ENCODE assay signal across 10 cellular contexts in the genomic region with DNA sequence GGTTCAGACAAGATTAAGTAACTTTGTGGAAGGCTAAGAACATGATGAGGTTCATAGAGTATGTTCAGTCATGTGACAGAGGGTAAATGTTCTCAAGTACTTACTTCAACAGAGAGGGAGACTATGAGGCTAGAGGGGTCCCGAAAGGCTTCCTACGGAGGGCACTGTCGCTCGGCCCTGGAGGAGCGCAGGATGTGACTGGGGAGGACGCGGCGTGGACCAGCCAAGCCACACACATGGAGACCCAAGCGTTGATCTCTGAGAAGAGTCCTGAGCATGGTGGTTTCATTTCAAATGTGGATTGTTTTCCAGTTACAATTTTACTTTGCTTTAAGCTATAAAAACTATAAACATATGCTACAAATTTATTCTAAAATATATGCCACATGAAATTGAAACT.
"Had no signal": no experiment of that assay in that cellular context is flagged by ENCODE, and none has a peak within 500 bp of the region (broad histone marks: within the 10 kb centered on the region; RNA-seq: fewer than 3 reads in every experiment).

No MANE protein-coding gene starts in this region.

- FAIRE-seq: H1, H54 had no signal

- H3K9me3 ChIP-seq: HAP-1 had no signal

- H3K36me3 ChIP-seq: HAP-1 had no signal

- DNase-seq: GM23248, GOT3, H7, H9, HCEC 1CT, HFFc6 had no signal

- H3K4me3 ChIP-seq: GM23248, GM23338, HAP-1 had no signal
